ENCODE assay signal across 8 cellular contexts in genomic region chr2:74497777-74498499, GRCh38. TPM values are rescaled to one million over a fixed set of nuclear protein-coding genes. Genes with fewer than 3 reads are reported as not detected.
A peak's percentile ranks its signal among the peaks of the same experiment; 100 is the strongest.
DNase-seq lines count a peak whose midpoint lies in the region; ATAC-seq, FAIRE-seq and TF ChIP-seq lines count a peak whose summit lies in the region.

No MANE protein-coding gene starts in this region.

- H3K9me3 Mint-ChIP-seq in HFFc6 (no peaks in the 10 kb centered on the region), memory B cell (no peaks in the 10 kb centered on the region), type B pancreatic cell (no peaks in the 10 kb centered on the region)

- H3K4me3 Mint-ChIP-seq in HFFc6 (peak overlapping the region; percentile 88), memory B cell (peak overlapping the region; percentile 82), type B pancreatic cell (peak overlapping the region; percentile 92)

- peaks cover 9% of the 10 kb centered on the region for H3K27me3 ChIP-seq in bronchial epithelial cell (ENCODE audit: control insufficient read depth, insufficient read depth, low read length)

- H3K4me1 Mint-ChIP-seq in HFFc6 (ENCODE audit: low read depth) (peaks cover 31% of the 10 kb centered on the region), memory B cell (peaks cover 13% of the 10 kb centered on the region), type B pancreatic cell (ENCODE audit: unreplicated experiment) (peaks cover 29% of the 10 kb centered on the region)

- no peak for FAIRE-seq in bronchial epithelial cell (lab: Jason Lieb, UNC)

- H3K36me3 Mint-ChIP-seq in HFFc6 (ENCODE audit: low read depth) = peaks cover 13% of the 10 kb centered on the region
- H3K36me3 Mint-ChIP-seq in memory B cell = peaks cover 12% of the 10 kb centered on the region
- H3K36me3 Mint-ChIP-seq in type B pancreatic cell = peaks cover 5% of the 10 kb centered on the region

- DNase-seq in AG09309 (ENCODE audit: low read depth) (no peak), HFFc6 (no peak), bronchial epithelial cell (ENCODE audit: low read depth) (no peak), memory B cell (ENCODE audit: low spot score in 2 of 2) (no peak), type B pancreatic cell (ENCODE audit: extremely low spot score, unreplicated experiment) (no peak), cerebellum (ENCODE audit: low spot score) (no peak)
- DNase-seq in stimulated activated naive CD4-positive, alpha-beta T cell (lab: John Stamatoyannopoulos, UW) = no peak

- H3K27me3 Mint-ChIP-seq in HFFc6 (ENCODE audit: insufficient read depth) (peaks cover 17% of the 10 kb centered on the region), memory B cell (peaks cover 19% of the 10 kb centered on the region), type B pancreatic cell (peaks cover 73% of the 10 kb centered on the region)

- H3K27ac Mint-ChIP-seq in HFFc6 (no peak overlapping the region), memory B cell (peak overlapping the region; percentile 17), type B pancreatic cell (peak overlapping the region; percentile 36)

- H3K4me3 ChIP-seq in AG09309 (ENCODE audit: control insufficient read depth, low read depth, low read length) = peak overlapping the region; percentile 47
- peak overlapping the region; percentile 33 for H3K4me3 ChIP-seq in bronchial epithelial cell (ENCODE audit: low read depth, low read length)

- ATAC-seq in memory B cell (ENCODE audit: low read depth) (peak; percentile 28), HG03097 (IDR thresholded peaks at IDR 0.05; ENCODE audit: low FRiP score, unreplicated experiment) (no peak)

- H3K36me3 ChIP-seq in bronchial epithelial cell (ENCODE audit: control insufficient read depth, insufficient read depth, low read length) = peaks cover 1% of the 10 kb centered on the region

- no peak for TF ChIP-seq CTCF in AG09309 (IDR thresholded peaks at IDR 0.05; ENCODE audit: control insufficient read depth, insufficient read depth, low read depth, low read length, missing control alignments)
- TF ChIP-seq CTCF in HFFc6 (IDR thresholded peaks at IDR 0.05) = no peak
- TF ChIP-seq CTCF in bronchial epithelial cell (IDR thresholded peaks at IDR 0.05; ENCODE audit: insufficient read depth, low read length, severe bottlenecking) = no peak
- no peak for TF ChIP-seq CTCF in type B pancreatic cell (conservative IDR thresholded peaks at IDR 0.05)

RNA-seq across cellular contexts. Expression of gene LBX2, which starts 1.5 kb away (rescaled TPM):
- total RNA-seq in HFFc6 (2021; fragmentation: NEBNext Ultra II Directional; extraction: Animal tissue kit (Norgen Biotek cat#: 25700)) = 1 to 10 TPM in 3 of 6 experiments, under 1 TPM in 3; 0.21 to 1.8 (median 1.2) TPM
- total RNA-seq in bronchial epithelial cell = 0.53 and 0.77 TPM in 2 replicates
- total RNA-seq in type B pancreatic cell (ENCODE audit: low replicate concordance) = 1.5 and 2.8 TPM in 2 replicates
- total RNA-seq in cerebellum = not detected

RNA-seq across cellular contexts. Expression of gene PCGF1, which starts 9.6 kb away (rescaled TPM):
- 10 to 100 TPM; 26.0 to 33.8 (median 29.3) TPM for total RNA-seq in HFFc6 (2021; fragmentation: NEBNext Ultra II Directional; extraction: Animal tissue kit (Norgen Biotek cat#: 25700))
- total RNA-seq in bronchial epithelial cell = 35.5 and 41.5 TPM in 2 replicates
- total RNA-seq in type B pancreatic cell (ENCODE audit: low replicate concordance) = 30.1 and 32.8 TPM in 2 replicates
- 8.4 TPM for total RNA-seq in cerebellum

RNA-seq across cellular contexts. Expression of gene TTC31, which starts 15.1 kb away (rescaled TPM):
- 10 to 100 TPM; 14.3 to 17.4 (median 16.7) TPM for total RNA-seq in HFFc6 (2021; fragmentation: NEBNext Ultra II Directional; extraction: Animal tissue kit (Norgen Biotek cat#: 25700))
- total RNA-seq in bronchial epithelial cell (5.8 and 6.8 TPM in 2 replicates), type B pancreatic cell (ENCODE audit: low replicate concordance) (21.1 and 27.5 TPM in 2 replicates), cerebellum (12.2 TPM)

RNA-seq across cellular contexts. Expression of gene CCDC142, which starts 15.1 kb away (rescaled TPM):
- 10 to 100 TPM in 4 of 6 experiments, 1 to 10 TPM in 2; 8.5 to 11.1 (median 10.2) TPM for total RNA-seq in HFFc6 (2021; fragmentation: NEBNext Ultra II Directional; extraction: Animal tissue kit (Norgen Biotek cat#: 25700))
- total RNA-seq in bronchial epithelial cell (12.1 and 12.8 TPM in 2 replicates), type B pancreatic cell (ENCODE audit: low replicate concordance) (18.0 and 30.1 TPM in 2 replicates), cerebellum (40.8 TPM)

RNA-seq across cellular contexts. Expression of gene TLX2, which starts 16.3 kb away (rescaled TPM):
- total RNA-seq in HFFc6 (2021; fragmentation: NEBNext Ultra II Directional; extraction: Animal tissue kit (Norgen Biotek cat#: 25700)) = under 1 TPM; 0.17 to 0.31 (median 0.21) TPM
- not detected in 2 replicates for total RNA-seq in bronchial epithelial cell
- 0.67 and 2.9 TPM in 2 replicates for total RNA-seq in type B pancreatic cell (ENCODE audit: low replicate concordance)
- not detected for total RNA-seq in cerebellum
